In the genomic region with DNA sequence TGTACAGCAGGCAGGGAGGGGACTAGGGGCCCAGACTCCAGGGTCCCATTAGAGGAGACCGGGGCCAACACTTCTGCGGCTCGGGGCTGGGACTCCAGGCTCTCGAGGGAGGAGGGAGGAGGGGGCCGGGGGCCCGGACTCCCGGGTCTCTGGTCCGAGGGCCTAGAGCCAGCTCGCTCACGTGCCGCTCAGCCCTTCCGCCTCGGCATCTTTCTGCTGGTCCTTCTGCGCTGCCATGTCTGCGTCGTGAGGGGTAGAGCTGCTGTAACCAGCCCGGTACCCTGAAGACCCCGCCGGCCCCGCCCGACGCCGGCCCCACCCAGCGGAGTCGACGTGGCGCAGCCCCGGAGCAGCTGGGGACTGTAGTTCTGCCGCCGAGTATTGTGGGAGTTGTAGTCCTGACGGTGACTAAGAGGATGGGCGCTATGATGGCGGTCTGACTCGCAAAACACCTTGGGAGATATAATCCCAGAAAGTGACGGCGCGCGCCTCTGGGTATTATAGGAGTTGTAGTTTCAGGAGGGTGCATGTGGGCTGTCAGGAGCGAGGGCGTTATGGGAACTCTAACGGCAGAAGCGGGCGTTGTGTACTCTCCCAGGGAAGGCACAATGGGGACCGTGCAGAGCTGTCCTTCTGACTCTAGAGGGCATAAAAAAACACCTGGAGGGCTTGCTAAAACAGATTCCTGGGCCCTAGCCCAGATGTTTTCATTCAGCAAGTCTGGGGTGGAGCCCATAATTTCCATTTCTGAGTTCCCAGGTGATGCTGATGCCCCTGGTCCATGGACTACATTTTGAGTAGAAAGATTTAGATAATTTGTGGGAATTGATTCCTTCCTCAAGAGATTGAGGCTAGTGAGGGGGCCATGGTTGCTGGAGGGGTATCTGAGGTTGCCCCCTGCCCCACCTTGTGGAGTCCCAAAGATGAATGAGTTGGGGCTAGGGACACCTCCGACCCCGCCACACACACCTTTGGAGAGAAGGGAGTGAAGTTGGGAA, we compare ENCODE assay signal across 8 cellular contexts. TPM values are rescaled to one million over a fixed set of nuclear protein-coding genes. Genes with fewer than 3 reads are reported as not detected.
DNase-seq lines count a peak whose midpoint lies in the region; TF ChIP-seq lines count a peak whose summit lies in the region.

A gene with protein sequence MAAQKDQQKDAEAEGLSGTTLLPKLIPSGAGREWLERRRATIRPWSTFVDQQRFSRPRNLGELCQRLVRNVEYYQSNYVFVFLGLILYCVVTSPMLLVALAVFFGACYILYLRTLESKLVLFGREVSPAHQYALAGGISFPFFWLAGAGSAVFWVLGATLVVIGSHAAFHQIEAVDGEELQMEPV (minus strand): TSS at position 266 of the 998 bp plus-strand sequence. CDS start 29 bp downstream, at position 237.

- H3K9me2 ChIP-seq in MM.1S (replicated peaks; ENCODE audit: insufficient read depth, low read length) = no peaks in the 10 kb centered on the region

- H2AFZ ChIP-seq in MM.1S (ENCODE audit: low read length) = peak within 1 kb of the TSS; percentile 99

- H3K4me2 ChIP-seq in MM.1S (ENCODE audit: low read depth, low read length) = peak within 1 kb of the TSS; percentile 96

- H4K20me1 ChIP-seq in MM.1S (ENCODE audit: insufficient read depth, low read length) = no peaks in the 10 kb centered on the region

- peak within 1 kb of the TSS; percentile 91 for H3K4me3 Mint-ChIP-seq in neural crest cell

- DNase-seq in ELR (ENCODE audit: low read depth) = peak; percentile 93
- peak; percentile 98 for DNase-seq in H7
- peak; percentile 91 for DNase-seq in MM.1S
- DNase-seq in SIG-M5 (lab: John Stamatoyannopoulos, UW) = peak; percentile 72
- peak; percentile 61 for DNase-seq in activated gamma-delta T cell (lab: John Stamatoyannopoulos, UW)
- peak; percentile 93 for DNase-seq in fibroblast of villous mesenchyme (ENCODE audit: low read depth)
- DNase-seq in neural crest cell (ENCODE audit: low read depth, low spot score) = peak; percentile 85

- peak within 1 kb of the TSS; percentile 92 for H3K4me3 ChIP-seq in H7 (ENCODE audit: insufficient read depth, low read depth, low read length)
- H3K4me3 ChIP-seq in MM.1S (ENCODE audit: low read length) = peak within 1 kb of the TSS; percentile 96
- H3K4me3 ChIP-seq in fibroblast of villous mesenchyme (ENCODE audit: low read depth, low read length) = peak within 1 kb of the TSS; percentile 98
- H3K4me3 ChIP-seq in stomach smooth muscle (ENCODE audit: low read length in 2 of 2) = peak within 1 kb of the TSS; percentile 63 to 88

- peaks cover 20% of the 10 kb centered on the region for H3K4me1 Mint-ChIP-seq in neural crest cell

- H3K27ac Mint-ChIP-seq in neural crest cell (ENCODE audit: unreplicated experiment) = peak within 1 kb of the TSS; percentile 89

- H3K27me3 Mint-ChIP-seq in neural crest cell (ENCODE audit: low read depth) = no peaks in the 10 kb centered on the region

- TF ChIP-seq CTCF in MM.1S (IDR thresholded peaks at IDR 0.05; ENCODE audit: low read length) = peak; percentile 63
- peak; percentile 22 for TF ChIP-seq CTCF in fibroblast of villous mesenchyme (IDR thresholded peaks at IDR 0.05; ENCODE audit: insufficient read depth, low read depth, low read length)
- peak; percentile 42 for TF ChIP-seq CTCF in neural crest cell (conservative IDR thresholded peaks at IDR 0.05)

- H3K27ac ChIP-seq in MM.1S (ENCODE audit: low read length) (peak within 1 kb of the TSS; percentile 71), stomach smooth muscle (ENCODE audit: low read length) (peak within 1 kb of the TSS; percentile 62)

- H3K79me2 ChIP-seq in MM.1S (ENCODE audit: low read length) = no peaks in the 10 kb centered on the region

- H3K4me1 ChIP-seq in MM.1S (ENCODE audit: low read length) (peaks cover 12% of the 10 kb centered on the region), stomach smooth muscle (ENCODE audit: control insufficient read depth, insufficient read depth, low read length) (peaks cover 19% of the 10 kb centered on the region)

- H3K9me3 Mint-ChIP-seq in neural crest cell = no peaks in the 10 kb centered on the region

- peaks cover 12% of the 10 kb centered on the region; the same call in 1 of the 2 replicates for H3F3A ChIP-seq in MM.1S (ENCODE audit: insufficient read depth, low read length)

- peak within 1 kb of the TSS; percentile 87 for H3K9ac ChIP-seq in MM.1S (ENCODE audit: low read length)
- H3K9ac ChIP-seq in stomach smooth muscle (ENCODE audit: low read length in 2 of 2) = peak within 1 kb of the TSS; percentile 73 to 74

- no peaks in the 10 kb centered on the region for H3K27me3 ChIP-seq in H7 (ENCODE audit: control insufficient read depth, insufficient read depth, low read length)
- no peaks in the 10 kb centered on the region for H3K27me3 ChIP-seq in MM.1S (replicated peaks; ENCODE audit: insufficient read depth, low read length)
- no peaks in the 10 kb centered on the region for H3K27me3 ChIP-seq in stomach smooth muscle (ENCODE audit: control insufficient read depth in 1 of 2, insufficient read depth in 2 of 2, low read length in 2 of 2)

- H3K9me3 ChIP-seq in MM.1S (replicated peaks; ENCODE audit: insufficient read depth, low read length) (no peaks in the 10 kb centered on the region), stomach smooth muscle (ENCODE audit: control insufficient read depth in 2 of 2, low read length in 2 of 2) (no peaks in the 10 kb centered on the region)

- no peaks in the 10 kb centered on the region for H3K36me3 Mint-ChIP-seq in neural crest cell (ENCODE audit: low read depth)

- H3K36me3 ChIP-seq in H7 (replicated peaks; ENCODE audit: control insufficient read depth, insufficient read depth, low read length) (peaks cover 1% of the 10 kb centered on the region), MM.1S (replicated peaks; ENCODE audit: insufficient read depth, low read length) (no peaks in the 10 kb centered on the region), stomach smooth muscle (ENCODE audit: control insufficient read depth in 2 of 2, insufficient read depth in 2 of 2, low read length in 2 of 2) (peaks cover 5 to 6% of the 10 kb centered on the region in 2 donors)

RNA-seq across cellular contexts. Expression of the gene that starts here (rescaled TPM):
- total RNA-seq in H7 (2014; rRNA removed; shearing (Covaris generic)) = 140 and 163 TPM in 2 replicates
- 105 and 173 TPM in 2 replicates for total RNA-seq in fibroblast of villous mesenchyme
- 83.8 and 93.4 TPM in 2 replicates for total RNA-seq in neural crest cell

Comparison
In these comparisons a context has a peak if more than half of its experiments do, and no peak if none do; other contexts are left out.
1. Peak in every context shown above with its lines: DNase-seq, H3K4me3 ChIP-seq and H3K27ac ChIP-seq.